ENCODE assay signal across 33 cellular contexts in the genomic region with DNA sequence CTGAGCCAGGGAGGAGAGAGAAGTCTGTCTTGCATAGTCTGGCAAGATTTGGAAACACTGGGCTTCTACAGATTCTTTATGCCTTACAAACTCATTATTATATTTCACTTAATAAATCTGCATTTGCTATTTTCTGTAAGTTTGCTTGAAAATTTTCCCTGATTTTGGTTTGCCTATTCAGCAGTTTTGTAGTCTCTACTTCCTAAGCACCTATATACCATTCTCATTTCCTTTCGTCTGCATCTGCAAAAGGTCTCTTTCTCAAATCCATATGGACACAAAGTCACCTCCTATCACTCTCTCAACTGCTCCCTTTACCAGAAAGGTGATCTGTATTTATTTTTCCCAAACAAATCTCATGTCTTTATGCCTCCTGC. TPM values are rescaled to one million over a fixed set of nuclear protein-coding genes. Genes with fewer than 3 reads are reported as not detected.
"Had no signal": no experiment of that assay in that cellular context is flagged by ENCODE, and none has a peak within 500 bp of the region (broad histone marks: within the 10 kb centered on the region; RNA-seq: fewer than 3 reads in every experiment).

No MANE protein-coding gene starts in this region.

- H2AFZ ChIP-seq: neural progenitor cell, parathyroid adenoma had no signal

- ATAC-seq: naive thymus-derived CD8-positive, alpha-beta T cell; natural killer cell treated with Interleukin-12 subunit alpha and Interleukin-12 subunit beta and Interleukin-15 and Interleukin-18, amount 100 ng/mL, for 72 hours; psoas muscle; right cardiac atrium; sciatic nerve; stimulated activated naive CD8-positive, alpha-beta T cell treated with anti-CD3 and anti-CD28 coated beads, Interleukin-15, amount 100 ng/mL, for 72 hours; stimulated activated naive CD8-positive, alpha-beta T cell treated with anti-CD3 and anti-CD28 coated beads, Interleukin-15, Interleukin-2, amounts not matched to agents 100 U/mL and 50 U/mL, for 24 hours; upper lobe of right lung had no signal

- H3K9ac ChIP-seq: neural progenitor cell, parathyroid adenoma had no signal

- H3K9me3 Mint-ChIP-seq: neural progenitor cell; stimulated activated memory B cell treated with anti-CD40 and anti-IgM and Interleukin-4, amounts not matched to agents 10 μg/mL and 1 μg/mL and 100 μg/mL, for 72 hours; type B pancreatic cell had no signal

- H3K36me3 ChIP-seq: neural progenitor cell, ovary, spleen, suprapubic skin, tibial artery, transverse colon, upper lobe of right lung, uterus had no signal

- H3K4me1 ChIP-seq: neural progenitor cell, parathyroid adenoma, psoas muscle, suprapubic skin, testis, transverse colon, upper lobe of right lung, uterus had no signal

- H3K79me2 ChIP-seq: parathyroid adenoma had no signal

- H3K27me3 Mint-ChIP-seq: naive thymus-derived CD8-positive, alpha-beta T cell; natural killer cell treated with Interleukin-12 subunit alpha and Interleukin-12 subunit beta and Interleukin-15 and Interleukin-18, amount 100 ng/mL, for 72 hours; progenitor cell of endocrine pancreas; stimulated activated memory B cell treated with anti-CD40 and anti-IgM and Interleukin-4, amounts not matched to agents 10 μg/mL and 1 μg/mL and 100 μg/mL, for 72 hours; stimulated activated naive CD8-positive, alpha-beta T cell treated with anti-CD3 and anti-CD28 coated beads, Interleukin-15, amount 100 ng/mL, for 72 hours had no signal

- H3K27ac Mint-ChIP-seq: naive thymus-derived CD8-positive, alpha-beta T cell; natural killer cell treated with Interleukin-12 subunit alpha and Interleukin-12 subunit beta and Interleukin-15 and Interleukin-18, amount 100 ng/mL, for 72 hours; neural progenitor cell; progenitor cell of endocrine pancreas; stimulated activated memory B cell treated with anti-CD40 and anti-IgM and Interleukin-4, amounts not matched to agents 10 μg/mL and 1 μg/mL and 100 μg/mL, for 72 hours; stimulated activated naive CD8-positive, alpha-beta T cell treated with anti-CD3 and anti-CD28 coated beads, Interleukin-15, amount 100 ng/mL, for 72 hours; type B pancreatic cell had no signal

- H3K4me1 Mint-ChIP-seq: naive thymus-derived CD8-positive, alpha-beta T cell; neural progenitor cell; stimulated activated memory B cell treated with anti-CD40 and anti-IgM and Interleukin-4, amounts not matched to agents 10 μg/mL and 1 μg/mL and 100 μg/mL, for 72 hours; stimulated activated naive CD8-positive, alpha-beta T cell treated with anti-CD3 and anti-CD28 coated beads, Interleukin-15, amount 100 ng/mL, for 72 hours had no signal

- H3K27me3 ChIP-seq: neural progenitor cell, ovary, spleen, suprapubic skin, testis, tibial artery, transverse colon, upper lobe of right lung, uterus had no signal

- H3K36me3 Mint-ChIP-seq: naive thymus-derived CD8-positive, alpha-beta T cell; natural killer cell treated with Interleukin-12 subunit alpha and Interleukin-12 subunit beta and Interleukin-15 and Interleukin-18, amount 100 ng/mL, for 72 hours; neural progenitor cell; stimulated activated memory B cell treated with anti-CD40 and anti-IgM and Interleukin-4, amounts not matched to agents 10 μg/mL and 1 μg/mL and 100 μg/mL, for 72 hours; type B pancreatic cell had no signal

- H3K4me3 Mint-ChIP-seq: naive thymus-derived CD8-positive, alpha-beta T cell; natural killer cell treated with Interleukin-12 subunit alpha and Interleukin-12 subunit beta and Interleukin-15 and Interleukin-18, amount 100 ng/mL, for 72 hours; neural progenitor cell; stimulated activated memory B cell treated with anti-CD40 and anti-IgM and Interleukin-4, amounts not matched to agents 10 μg/mL and 1 μg/mL and 100 μg/mL, for 72 hours; stimulated activated naive CD8-positive, alpha-beta T cell treated with anti-CD3 and anti-CD28 coated beads, Interleukin-15, amount 100 ng/mL, for 72 hours; type B pancreatic cell had no signal

- H3K27ac ChIP-seq: neural progenitor cell, ovary, parathyroid adenoma, psoas muscle, skin epidermis, spleen, suprapubic skin, testis, tibial artery, transverse colon, upper lobe of right lung, uterus had no signal

- H3K4me2 ChIP-seq: neural progenitor cell, smooth muscle cell had no signal

- H3K9me3 ChIP-seq: ovary, psoas muscle, spleen, suprapubic skin, testis, tibial artery, transverse colon, upper lobe of right lung, uterus had no signal

- DNase-seq: naive thymus-derived CD8-positive, alpha-beta T cell; occipital lobe; ovary; posterior cingulate gyrus; psoas muscle; spleen; stimulated activated CD4-positive, alpha-beta T cell treated with anti-CD3 and anti-CD28 coated beads, Interleukin-12 subunit alpha, Interleukin-12 subunit beta, amount 100 ng/mL, for 4 hours; stimulated activated CD4-positive, alpha-beta T cell treated with anti-CD3 and anti-CD28 coated beads, Interleukin-1b, Interleukin-23, amount 100 ng/mL, for 48 hours; stimulated activated CD4-positive, alpha-beta T cell treated with anti-CD3 and anti-CD28 coated beads, Interleukin-4, amount 100 ng/mL, for 1 hour; stimulated activated CD4-positive, alpha-beta T cell treated with anti-CD3 and anti-CD28 coated beads, Interleukin-4, amount 100 ng/mL, for 4 hours; stimulated activated CD8-positive, alpha-beta memory T cell treated with anti-CD3 and anti-CD28 coated beads, Interleukin-4, amount 100 ng/mL, for 48 hours; stimulated activated naive CD4-positive, alpha-beta T cell; stimulated activated naive CD8-positive, alpha-beta T cell treated with anti-CD3 and anti-CD28 coated beads, Interleukin-15, amount 100 ng/mL, for 72 hours; stimulated activated naive CD8-positive, alpha-beta T cell treated with anti-CD3 and anti-CD28 coated beads, Interleukin-15, Interleukin-2, amounts not matched to agents 100 U/mL and 50 U/mL, for 24 hours; substantia nigra; testis; tibial artery; transverse colon; upper lobe of right lung; uterus had no signal

- H3K4me3 ChIP-seq: neural progenitor cell, ovary, psoas muscle, skin epidermis, smooth muscle cell, spleen, suprapubic skin, testis, tibial artery, transverse colon, upper lobe of right lung, uterus had no signal

RNA-seq across cellular contexts. Expression of gene FGF10, which starts 27.6 kb away (rescaled TPM):
- total RNA-seq: naive thymus-derived CD8-positive, alpha-beta T cell; natural killer cell treated with Interleukin-12 subunit alpha and Interleukin-12 subunit beta and Interleukin-15 and Interleukin-18, amount 100 ng/mL, for 72 hours; renal cortical epithelial cell; spleen had no signal
- polyA plus RNA-seq: naive thymus-derived CD8-positive, alpha-beta T cell; neural cell; smooth muscle cell had no signal
